8 cellular contexts compared by ENCODE assay signal in genomic region chr1:31762726-31763670, GRCh38. TPM values are rescaled to one million over a fixed set of nuclear protein-coding genes. Genes with fewer than 3 reads are reported as not detected.
DNase-seq lines count a peak whose midpoint lies in the region; ATAC-seq and TF ChIP-seq lines count a peak whose summit lies in the region.

No MANE protein-coding gene starts in this region.

- H3K36me3 ChIP-seq in Loucy (ENCODE audit: insufficient read depth, low read length), result no peaks in the 10 kb centered on the region
- no peaks in the 10 kb centered on the region for H3K36me3 ChIP-seq in heart left ventricle
- H3K36me3 ChIP-seq in vagina, result no peaks in the 10 kb centered on the region

- H3K4me2 ChIP-seq in Loucy (ENCODE audit: low read depth, low read length, poor library complexity, severe bottlenecking), result peak overlapping the region; percentile 96

- peaks cover 32% of the 10 kb centered on the region for H3K4me1 ChIP-seq in Loucy (ENCODE audit: insufficient read depth, low read length, poor library complexity, severe bottlenecking)
- H3K4me1 ChIP-seq in heart left ventricle, result peaks cover 2 to 42% (median 29%) of the 10 kb centered on the region in 12 donors
- peaks cover 48% of the 10 kb centered on the region for H3K4me1 ChIP-seq in vagina

- no peaks in the 10 kb centered on the region for H3K9me3 ChIP-seq in Loucy (ENCODE audit: insufficient read depth, low read depth, low read length)
- H3K9me3 ChIP-seq in heart left ventricle, result no peaks in the 10 kb centered on the region
- H3K9me3 ChIP-seq in vagina, result no peaks in the 10 kb centered on the region

- TF ChIP-seq POLR2A in heart left ventricle (IDR thresholded peaks at IDR 0.05) (no peak), vagina (IDR thresholded peaks at IDR 0.05) (no peak)

- H3K27ac ChIP-seq in heart left ventricle (no peak overlapping the region), vagina (no peak overlapping the region)

- no peaks in the 10 kb centered on the region for H3F3A ChIP-seq in Loucy (ENCODE audit: low read depth)

- ATAC-seq in heart left ventricle (peak in 3 of 4 donors; percentile 57 to 69 (median 63)), HG03135 (IDR thresholded peaks at IDR 0.05; ENCODE audit: unreplicated experiment) (no peak)

- H3K36me3 Mint-ChIP-seq in activated naive CD8-positive, alpha-beta T cell treated with anti-CD3 and anti-CD28 coated beads for 36 hours, result no peaks in the 10 kb centered on the region

- H3K4me3 ChIP-seq in Loucy (ENCODE audit: low read length, poor library complexity, severe bottlenecking) (peak overlapping the region; percentile 75), heart left ventricle (peak overlapping the region in 11 of 12 donors; percentile 30 to 71 (median 59)), vagina (peak overlapping the region; percentile 50 to 65)

- peak overlapping the region; percentile 59 for H3K9ac ChIP-seq in Loucy (ENCODE audit: low read depth, low read length, poor library complexity, severe bottlenecking)

- peaks cover 20% of the 10 kb centered on the region for H3K4me1 Mint-ChIP-seq in activated naive CD8-positive, alpha-beta T cell treated with anti-CD3 and anti-CD28 coated beads for 36 hours

- DNase-seq in DMS79 (lab: John Stamatoyannopoulos, UW) (peak; percentile 63), SKM-1 treated with dmso at 0.1 percent for 144 hours (lab: John Stamatoyannopoulos, UW; ENCODE audit: unreplicated experiment) (peak; percentile 34), heart left ventricle (peak; percentile 53 to 77 (median 66)), pons (ENCODE audit: low spot score) (peak; percentile 64), vagina (ENCODE audit: extremely low spot score in 2 of 2) (no peak)
- peak; percentile 73 for DNase-seq in activated naive CD8-positive, alpha-beta T cell treated with anti-CD3 and anti-CD28 coated beads for 36 hours

- H4K20me1 ChIP-seq in Loucy (ENCODE audit: insufficient read depth, low read length, poor library complexity, severe bottlenecking), result peaks cover 8% of the 10 kb centered on the region

- TF ChIP-seq CTCF in Loucy (conservative IDR thresholded peaks at IDR 0.05; ENCODE audit: low read length) (peak; percentile 60), heart left ventricle (IDR thresholded peaks at IDR 0.05) (peak; percentile 39 to 71 (median 56)), vagina (IDR thresholded peaks at IDR 0.05) (peak; percentile 45 to 66 (median 48))

- H3K9me2 ChIP-seq in Loucy (replicated peaks; ENCODE audit: low read depth, low read length), result no peaks in the 10 kb centered on the region

- H3K27ac Mint-ChIP-seq in activated naive CD8-positive, alpha-beta T cell treated with anti-CD3 and anti-CD28 coated beads for 36 hours, result no peak overlapping the region

- WGBS in heart left ventricle, 4 donors, result 1 to 4% (median 2%) methylated on average over 25 to 60 of the region's 60 CpGs

- H3K27me3 ChIP-seq in Loucy (ENCODE audit: insufficient read depth, low read length, poor library complexity, severe bottlenecking) (no peaks in the 10 kb centered on the region), heart left ventricle (peaks cover 0 to 46% (median 10%) of the 10 kb centered on the region in 9 donors), vagina (no peaks in the 10 kb centered on the region)

- H2AFZ ChIP-seq in Loucy (ENCODE audit: low read length), result peak overlapping the region; percentile 88

- intact Hi-C loops in heart left ventricle (cut with DNase I) (loop anchor here in 1 of 10 donors (1.0 to 5.0 kb wide), 2 partner anchors 25 to 199 kb away; no protein-coding TSS in a partner anchor), vagina (cut with DNase I) (no loop called here)

- no peaks in the 10 kb centered on the region for H3K79me2 ChIP-seq in Loucy (ENCODE audit: insufficient read depth, low read length)

- H3K9me3 Mint-ChIP-seq in activated naive CD8-positive, alpha-beta T cell treated with anti-CD3 and anti-CD28 coated beads for 36 hours, result no peaks in the 10 kb centered on the region

- peak overlapping the region; percentile 62 for H3K4me3 Mint-ChIP-seq in activated naive CD8-positive, alpha-beta T cell treated with anti-CD3 and anti-CD28 coated beads for 36 hours

- peaks cover 31% of the 10 kb centered on the region for H3K27me3 Mint-ChIP-seq in activated naive CD8-positive, alpha-beta T cell treated with anti-CD3 and anti-CD28 coated beads for 36 hours

RNA-seq across cellular contexts. Expression of gene ADGRB2, which starts 1.1 kb away (rescaled TPM):
- total RNA-seq in activated naive CD8-positive, alpha-beta T cell treated with anti-CD3 and anti-CD28 coated beads for 36 hours, result under 1 TPM; 0.08 to 0.18 TPM
- 10 to 100 TPM in 4 of 9 donors, 1 to 10 TPM in 5; 4.7 to 18.5 (median 9.6) TPM for total RNA-seq in heart left ventricle
- polyA plus RNA-seq in heart left ventricle, result 10 to 100 TPM in 1 of 2 donors, 1 to 10 TPM in 1; 1.1 to 11.5 TPM
- 3.9 TPM for total RNA-seq in vagina

RNA-seq across cellular contexts. Expression of gene SPOCD1, which starts 52.8 kb away (rescaled TPM):
- total RNA-seq in activated naive CD8-positive, alpha-beta T cell treated with anti-CD3 and anti-CD28 coated beads for 36 hours, result not detected
- total RNA-seq in heart left ventricle (1 to 10 TPM in 1 of 9 donors, under 1 TPM in 4, not detected in 4; 0.19 to 2.9 (median 0.46) TPM), vagina (4.2 TPM)
- under 1 TPM in 1 of 2 donors, not detected in 1; 0.36 TPM for polyA plus RNA-seq in heart left ventricle

RNA-seq across cellular contexts. Expression of gene COL16A1, which starts 59.2 kb away (rescaled TPM):
- under 1 TPM; 0.36 to 0.93 TPM for total RNA-seq in activated naive CD8-positive, alpha-beta T cell treated with anti-CD3 and anti-CD28 coated beads for 36 hours
- 10 to 100 TPM; 10.1 to 24.1 (median 13.1) TPM for total RNA-seq in heart left ventricle
- polyA plus RNA-seq in heart left ventricle, result 10 to 100 TPM in 1 of 2 donors, 1 to 10 TPM in 1; 7.5 to 15.8 TPM
- 82.3 TPM for total RNA-seq in vagina

Comparison
In these comparisons a context has a peak if more than half of its experiments do, and no peak if none do; other contexts are left out.
1. DNase-seq: peak in DMS79 (single experiment), SKM-1 treated with dmso at 0.1 percent for 144 hours (single experiment), activated naive CD8-positive, alpha-beta T cell treated with anti-CD3 and anti-CD28 coated beads for 36 hours (single experiment), heart left ventricle (5 of 5) and pons (single experiment); none in vagina (0 of 2).
2. RNA of gene COL16A1, which starts 59.2 kb away (total RNA-seq): 82.3 TPM in vagina (single experiment) and 10.1 to 24.1 TPM in heart left ventricle; 0.36 to 0.93 TPM in activated naive CD8-positive, alpha-beta T cell treated with anti-CD3 and anti-CD28 coated beads for 36 hours; every median in the first group is over 4 times any median in the second.
3. Peak in every context shown above with its lines, with median percentiles within 50 percentile points of each other: H3K4me3 ChIP-seq and CTCF ChIP-seq.